In the genomic region with DNA sequence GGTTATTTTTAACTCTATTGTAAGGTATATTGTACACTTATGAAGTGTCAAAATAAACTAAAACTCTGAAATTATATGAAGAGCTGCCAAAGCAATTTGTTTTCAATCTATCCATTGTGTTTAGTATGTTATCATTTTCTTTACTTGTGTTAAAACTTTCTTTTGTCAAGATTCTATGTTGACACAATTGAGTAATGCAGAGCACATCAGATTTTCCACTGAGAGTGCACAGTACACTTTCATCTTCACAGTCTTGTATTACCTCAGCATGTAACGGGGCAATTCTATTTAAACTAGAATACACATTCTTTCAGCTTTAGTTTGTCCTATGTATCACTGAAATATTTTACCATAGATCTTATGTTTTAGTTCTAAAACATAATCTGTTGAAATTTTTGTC, we compare ENCODE assay signal across 19 cellular contexts.
"Had no signal": no experiment of that assay in that cellular context is flagged by ENCODE, and none has a peak within 500 bp of the region (broad histone marks: within the 10 kb centered on the region; RNA-seq: fewer than 3 reads in every experiment).

No MANE protein-coding gene starts in this region.

- H3K4me1 Mint-ChIP-seq: endodermal cell had no signal

- H3K4me3 Mint-ChIP-seq: endodermal cell; naive thymus-derived CD8-positive, alpha-beta T cell; type B pancreatic cell had no signal

- H3K36me3 Mint-ChIP-seq: type B pancreatic cell had no signal

- H3K4me3 ChIP-seq: coronary artery, esophagus muscularis mucosa, hepatocyte, mucosa of descending colon, sigmoid colon, stomach, suprapubic skin, thyroid gland had no signal

- H3K9me3 Mint-ChIP-seq: type B pancreatic cell had no signal

- H3K27me3 Mint-ChIP-seq: naive thymus-derived CD8-positive, alpha-beta T cell; type B pancreatic cell had no signal

- DNase-seq: effector CD4-positive, alpha-beta T cell; endodermal cell; foreskin keratinocyte; head of caudate nucleus; left colon; mammary epithelial cell; mucosa of descending colon; naive thymus-derived CD8-positive, alpha-beta T cell; sigmoid colon; small intestine; stimulated activated CD4-positive, alpha-beta T cell treated with anti-CD3 and anti-CD28 coated beads, Interleukin-12 subunit alpha, Interleukin-12 subunit beta, amount 100 ng/mL, for 4 hours; stimulated activated naive CD4-positive, alpha-beta T cell; stomach; thyroid gland had no signal

- ATAC-seq: foreskin keratinocyte; left colon; mucosa of descending colon; naive thymus-derived CD8-positive, alpha-beta T cell had no signal

- H3K27ac Mint-ChIP-seq: endodermal cell; naive thymus-derived CD8-positive, alpha-beta T cell; type B pancreatic cell had no signal
